Comparison of ENCODE assay signal across 8 cellular contexts in genomic region chr1:174160109-174160473, GRCh38. TPM values are rescaled to one million over a fixed set of nuclear protein-coding genes. Genes with fewer than 3 reads are reported as not detected.
DNase-seq lines count a peak whose midpoint lies in the region; ATAC-seq and TF ChIP-seq lines count a peak whose summit lies in the region.

No MANE protein-coding gene starts in this region.

- peak overlapping the region; percentile 96 for H3K4me3 Mint-ChIP-seq in T-helper 1 cell treated with Interleukin-12 subunit alpha and Interleukin-12 subunit beta and Interleukin-4 antibody, amounts not matched to agents 30 μg/mL and 1 μg/mL, for 36 hours

- peak; percentile 26 for ATAC-seq in Right ventricle myocardium inferior
- ATAC-seq in HG03095 (IDR thresholded peaks at IDR 0.05; ENCODE audit: unreplicated experiment): peak; percentile 10

- intact Hi-C loops in Right ventricle myocardium inferior (cut with DNase I) (no loop called here), cardiac septum (cut with DNase I) (no loop called here), lower leg skin (cut with DNase I; ENCODE audit: low total_unique reads) (no loop called here)

- H3K27ac ChIP-seq in coronary artery: peak overlapping the region; percentile 77 to 88

- DNase-seq in Right ventricle myocardium inferior (ENCODE audit: missing footprints) (peak; percentile 68), cardiac septum (ENCODE audit: low spot score) (no peak), coronary artery (ENCODE audit: low spot score) (peak; percentile 76), lower leg skin (ENCODE audit: low spot score in 2 of 2) (peak; percentile 29 to 89), mesenteric fat pad (ENCODE audit: low spot score) (no peak)
- peak; percentile 41 for DNase-seq in stimulated activated naive CD4-positive, alpha-beta T cell treated with Interleukin-2 at 50 U/mL for 16 hours (lab: John Stamatoyannopoulos, UW)

- TF ChIP-seq CTCF in coronary artery (IDR thresholded peaks at IDR 0.05) (no peak), lower leg skin (IDR thresholded peaks at IDR 0.05) (no peak)

- TF ChIP-seq POLR2A in lower leg skin (IDR thresholded peaks at IDR 0.05): no peak

- peaks cover 7% of the 10 kb centered on the region for H3K36me3 Mint-ChIP-seq in T-helper 1 cell treated with Interleukin-12 subunit alpha and Interleukin-12 subunit beta and Interleukin-4 antibody, amounts not matched to agents 30 μg/mL and 1 μg/mL, for 36 hours (ENCODE audit: low read depth)

- peaks cover 48% of the 10 kb centered on the region for H3K4me1 Mint-ChIP-seq in T-helper 1 cell treated with Interleukin-12 subunit alpha and Interleukin-12 subunit beta and Interleukin-4 antibody, amounts not matched to agents 30 μg/mL and 1 μg/mL, for 36 hours (ENCODE audit: low read depth)

- peak overlapping the region; percentile 86 for H3K4me3 ChIP-seq in coronary artery
- peak overlapping the region; percentile 90 for H3K4me3 ChIP-seq in lower leg skin (ENCODE audit: low read depth, poor library complexity, severe bottlenecking)

- 1% methylated on average over 14 of the region's 14 CpGs for WGBS in lower leg skin, 2 donors

- H3K27ac Mint-ChIP-seq in T-helper 1 cell treated with Interleukin-12 subunit alpha and Interleukin-12 subunit beta and Interleukin-4 antibody, amounts not matched to agents 30 μg/mL and 1 μg/mL, for 36 hours: peak overlapping the region; percentile 89

- H3K9me3 Mint-ChIP-seq in T-helper 1 cell treated with Interleukin-12 subunit alpha and Interleukin-12 subunit beta and Interleukin-4 antibody, amounts not matched to agents 30 μg/mL and 1 μg/mL, for 36 hours: no peaks in the 10 kb centered on the region

- H3K27me3 Mint-ChIP-seq in T-helper 1 cell treated with Interleukin-12 subunit alpha and Interleukin-12 subunit beta and Interleukin-4 antibody, amounts not matched to agents 30 μg/mL and 1 μg/mL, for 36 hours (ENCODE audit: low read depth): no peaks in the 10 kb centered on the region

RNA-seq across cellular contexts. Expression of gene RABGAP1L, which starts 0.8 kb away (rescaled TPM):
- total RNA-seq in Right ventricle myocardium inferior (61.4 TPM), cardiac septum (109 TPM), lower leg skin (10 to 100 TPM; 38.8 to 54.7 (median 50.5) TPM), mesenteric fat pad (38.0 TPM)

Comparison
In these comparisons a context has a peak if more than half of its experiments do, and no peak if none do; other contexts are left out.
1. DNase-seq: peak in Right ventricle myocardium inferior (single experiment), coronary artery (single experiment), lower leg skin (2 of 2) and stimulated activated naive CD4-positive, alpha-beta T cell treated with Interleukin-2 at 50 U/mL for 16 hours (single experiment); none in cardiac septum (single experiment) and mesenteric fat pad (single experiment).